In the genomic region with DNA sequence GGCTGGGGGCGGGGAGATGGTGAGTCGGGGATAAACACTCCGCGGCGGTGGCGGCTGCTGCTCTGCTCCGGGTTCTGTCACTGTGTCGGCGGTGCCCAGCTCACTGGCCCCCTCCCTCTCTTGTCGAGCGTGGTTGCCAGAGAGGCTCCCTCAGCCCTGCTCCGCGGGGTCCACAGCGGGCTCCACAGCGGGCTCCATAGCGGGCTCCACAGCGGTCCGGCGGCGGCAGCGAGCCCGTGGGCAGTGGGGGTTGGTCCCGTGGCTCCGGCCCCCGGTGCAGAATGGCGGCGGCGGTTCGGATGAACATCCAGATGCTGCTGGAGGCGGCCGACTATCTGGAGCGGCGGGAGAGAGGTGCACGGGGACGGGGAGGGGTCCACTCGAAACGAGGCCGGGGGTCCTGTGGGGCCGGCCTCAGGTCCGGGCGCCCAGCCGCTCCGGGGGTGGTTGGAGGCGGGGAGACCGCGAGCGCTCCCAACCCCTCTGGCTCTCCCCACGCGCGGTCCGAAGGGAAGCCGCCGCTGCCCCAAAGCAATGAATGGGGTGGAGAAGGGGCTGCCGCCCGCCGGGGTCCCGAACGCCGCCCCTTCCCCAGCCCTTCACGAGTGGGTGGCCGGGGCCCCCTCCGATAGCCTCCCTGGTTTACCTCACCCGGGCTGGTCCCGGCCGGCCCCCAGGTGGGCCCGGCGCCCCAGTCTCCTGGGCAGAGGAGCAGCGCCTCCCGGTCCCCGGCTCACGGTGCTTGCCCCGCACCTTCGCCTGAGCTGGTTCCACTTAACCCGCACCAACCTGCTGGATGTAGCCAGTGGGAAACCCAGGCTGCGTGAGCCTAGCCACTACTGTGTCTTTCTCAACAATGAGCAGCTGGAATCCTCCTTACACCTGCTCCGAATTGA, we compare ENCODE assay signal across 8 cellular contexts. TPM values are rescaled to one million over a fixed set of nuclear protein-coding genes. Genes with fewer than 3 reads are reported as not detected.
DNase-seq lines count a peak whose midpoint lies in the region; ATAC-seq, FAIRE-seq and TF ChIP-seq lines count a peak whose summit lies in the region.

A gene with protein sequence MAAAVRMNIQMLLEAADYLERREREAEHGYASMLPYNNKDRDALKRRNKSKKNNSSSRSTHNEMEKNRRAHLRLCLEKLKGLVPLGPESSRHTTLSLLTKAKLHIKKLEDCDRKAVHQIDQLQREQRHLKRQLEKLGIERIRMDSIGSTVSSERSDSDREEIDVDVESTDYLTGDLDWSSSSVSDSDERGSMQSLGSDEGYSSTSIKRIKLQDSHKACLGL (plus strand): TSS at position 60 of the 896 bp plus-strand sequence. CDS start 222 bp downstream, at position 282.

- DNase-seq in COLO668 (lab: John Stamatoyannopoulos, UW; ENCODE audit: unreplicated experiment) (peak; percentile 41), H54 (ENCODE audit: insufficient read length, low spot score) (no peak), T-helper 9 cell (peak; percentile 6), erythroblast (lab: John Stamatoyannopoulos, UW) (peak; percentile 53 to 62), glomerular visceral epithelial cell (ENCODE audit: extremely low spot score) (no peak), LoVo (ENCODE audit: low spot score) (no peak)
- peak in 3 of 9 donors; percentile 15 to 18 (median 17) for DNase-seq in naive thymus-derived CD4-positive, alpha-beta T cell

- peak within 1 kb of the TSS; percentile 91 for H3K27ac ChIP-seq in naive thymus-derived CD4-positive, alpha-beta T cell (ENCODE audit: low read depth, low read length)

- H3K27me3 Mint-ChIP-seq in naive thymus-derived CD4-positive, alpha-beta T cell, result no peaks in the 10 kb centered on the region

- H3K36me3 Mint-ChIP-seq in naive thymus-derived CD4-positive, alpha-beta T cell, result peaks cover 0 to 19% (median 12%) of the 10 kb centered on the region in 5 donors

- H3K36me3 ChIP-seq in naive thymus-derived CD4-positive, alpha-beta T cell (ENCODE audit: control insufficient read depth in 2 of 3, insufficient read depth in 3 of 3, low read length in 3 of 3), result peaks cover 0 to 19% (median 0%) of the 10 kb centered on the region in 3 experiments

- CTCF ChIA-PET in naive thymus-derived CD4-positive, alpha-beta T cell (lab: Charles Lee), result interaction anchor here (0.7 to 5.1 kb wide), 11 partner anchors 9 to 387 kb away, joined by 3 to 56 read pairs (median 5); a partner anchor contains a TSS

- H3K4me1 Mint-ChIP-seq in naive thymus-derived CD4-positive, alpha-beta T cell, result peaks cover 8 to 39% (median 35%) of the 10 kb centered on the region in 7 donors

- peak within 1 kb of the TSS; percentile 78 to 92 (median 85) for H3K4me3 Mint-ChIP-seq in naive thymus-derived CD4-positive, alpha-beta T cell

- no peak for FAIRE-seq in H54 (lab: Jason Lieb, UNC)

- H3K9me3 Mint-ChIP-seq in naive thymus-derived CD4-positive, alpha-beta T cell, result peaks cover 0 to 5% (median 0%) of the 10 kb centered on the region in 11 donors

- H3K27ac Mint-ChIP-seq in naive thymus-derived CD4-positive, alpha-beta T cell, result peak within 1 kb of the TSS; percentile 70 to 96 (median 89)

- TF ChIP-seq POLR2A in H54 (IDR thresholded peaks at IDR 0.05; ENCODE audit: low read depth, low read length) (peak; percentile 71; the same call in 1 of the 2 replicates), erythroblast (IDR thresholded peaks at IDR 0.05; ENCODE audit: low read length) (peak; percentile 90)

- no peak for ATAC-seq in naive thymus-derived CD4-positive, alpha-beta T cell
- no peak for ATAC-seq in GM18519 (IDR thresholded peaks at IDR 0.05; ENCODE audit: low FRiP score, unreplicated experiment)

- no peaks in the 10 kb centered on the region for H3K27me3 ChIP-seq in naive thymus-derived CD4-positive, alpha-beta T cell (ENCODE audit: control insufficient read depth in 2 of 2, insufficient read depth in 2 of 2, low read length in 2 of 2)

- no peaks in the 10 kb centered on the region for H3K9me3 ChIP-seq in naive thymus-derived CD4-positive, alpha-beta T cell (ENCODE audit: control insufficient read depth in 2 of 3, low read length in 3 of 3)

- POLR2A ChIA-PET in naive thymus-derived CD4-positive, alpha-beta T cell (lab: Charles Lee), result interaction anchor here (0.6 to 7.3 kb wide), 33 partner anchors 8 to 1069 kb away, joined by 3 to 172 read pairs (median 6); a partner anchor contains a TSS

- peak within 1 kb of the TSS; percentile 98 for H3K4me3 ChIP-seq in naive thymus-derived CD4-positive, alpha-beta T cell (ENCODE audit: low read length)

- intact Hi-C loops in naive thymus-derived CD4-positive, alpha-beta T cell (cut with micrococcal nuclease), result loop anchor here in 1 of 2 donors (2.0 to 10.0 kb wide), 2 partner anchors 22 to 640 kb away; a partner anchor contains a TSS

- peaks cover 4 to 8% of the 10 kb centered on the region in 2 donors for H3K4me1 ChIP-seq in naive thymus-derived CD4-positive, alpha-beta T cell (ENCODE audit: control insufficient read depth in 2 of 2, insufficient read depth in 2 of 2, low read length in 2 of 2)

RNA-seq across cellular contexts. Expression of the gene that starts here (rescaled TPM):
- 100 to 1,000 TPM in 1 of 5 experiments, 10 to 100 TPM in 4; 15.1 to 112 (median 22.9) TPM for total RNA-seq in naive thymus-derived CD4-positive, alpha-beta T cell
- polyA plus RNA-seq in naive thymus-derived CD4-positive, alpha-beta T cell, result 10 to 100 TPM in 1 of 2 donors, 1 to 10 TPM in 1; 7.0 to 10.6 TPM

Comparison
In these comparisons a context has a peak if more than half of its experiments do, and no peak if none do; other contexts are left out.
1. DNase-seq: peak in COLO668 (single experiment), T-helper 9 cell (single experiment) and erythroblast (2 of 2); none in H54 (single experiment), glomerular visceral epithelial cell (single experiment) and LoVo (single experiment).